In genomic region chr3:23580337-23580736, GRCh38 we compare ENCODE assay signal across 18 cellular contexts.
DNase-seq lines count a peak whose midpoint lies in the region; ATAC-seq, FAIRE-seq and TF ChIP-seq lines count a peak whose summit lies in the region.
"Had no signal": no experiment of that assay in that cellular context is flagged by ENCODE, and none has a peak within 500 bp of the region (broad histone marks: within the 10 kb centered on the region; RNA-seq: fewer than 3 reads in every experiment).

No MANE protein-coding gene starts in this region.

- no peaks in the 10 kb centered on the region for H3K4me1 Mint-ChIP-seq in nephron progenitor cell
- no peaks in the 10 kb centered on the region for H3K4me1 Mint-ChIP-seq in activated CD4-positive, alpha-beta memory T cell treated with anti-CD3 and anti-CD28 coated beads, Interleukin-2, amount 10 ng/mL, durations not matched to agents 7 days and 5 days
- H3K4me1 Mint-ChIP-seq: memory B cell, nephron had no signal

- peak; percentile 52 for DNase-seq in GM04504 (ENCODE audit: low read depth)
- DNase-seq in NCI-H226 = peak; percentile 76
- peak; percentile 88 for DNase-seq in bronchial epithelial cell (ENCODE audit: low read depth)
- DNase-seq in gastrocnemius medialis = no peak
- DNase-seq in nephron progenitor cell = no peak
- no peak for DNase-seq in activated T-cell treated with anti-CD3 and anti-CD28 coated beads, Interleukin-2, amount 50 U/mL, for 1 hour
- DNase-seq in activated CD4-positive, alpha-beta memory T cell treated with anti-CD3 and anti-CD28 coated beads, Interleukin-2, amount 10 ng/mL, durations not matched to agents 7 days and 5 days = no peak
- DNase-seq: activated CD4-positive, alpha-beta T cell treated with anti-CD3 and anti-CD28 coated beads for 4 hours; activated CD8-positive, alpha-beta memory T cell treated with anti-CD3 and anti-CD28 coated beads, Interleukin-2, amount 50 U/mL, for 4 hours; activated naive CD4-positive, alpha-beta T cell; heart right ventricle; NCI-H187; NCI-H524 treated with DMSO at 0.1 percent for 48 hours; T-helper 9 cell had no signal

- H3K27me3 Mint-ChIP-seq in nephron progenitor cell (ENCODE audit: low read depth, poor library complexity) = peaks cover 3% of the 10 kb centered on the region
- no peaks in the 10 kb centered on the region for H3K27me3 Mint-ChIP-seq in activated CD4-positive, alpha-beta memory T cell treated with anti-CD3 and anti-CD28 coated beads, Interleukin-2, amount 10 ng/mL, durations not matched to agents 7 days and 5 days
- H3K27me3 Mint-ChIP-seq: dendritic cell treated with granulocyte-macrophage colony-stimulating factor and Interleukin-4, amounts not matched to agents 40 ng/mL and 50 ng/mL, for 4 days; memory B cell; progenitor cell of endocrine pancreas had no signal

- H3K4me3 ChIP-seq in bronchial epithelial cell (ENCODE audit: low read depth, low read length) (no peak overlapping the region), gastrocnemius medialis (no peak overlapping the region)
- H3K4me3 ChIP-seq: heart right ventricle had no signal

- peak; percentile 42 to 87 for ATAC-seq in gastrocnemius medialis
- ATAC-seq: heart right ventricle had no signal

- peaks cover 34% of the 10 kb centered on the region for H3K9me3 Mint-ChIP-seq in nephron progenitor cell
- H3K9me3 Mint-ChIP-seq in activated CD4-positive, alpha-beta memory T cell treated with anti-CD3 and anti-CD28 coated beads, Interleukin-2, amount 10 ng/mL, durations not matched to agents 7 days and 5 days = no peaks in the 10 kb centered on the region
- H3K9me3 Mint-ChIP-seq: dendritic cell treated with granulocyte-macrophage colony-stimulating factor and Interleukin-4, amounts not matched to agents 40 ng/mL and 50 ng/mL, for 4 days had no signal

- H3K4me3 Mint-ChIP-seq in nephron progenitor cell = no peak overlapping the region
- H3K4me3 Mint-ChIP-seq in activated CD4-positive, alpha-beta memory T cell treated with anti-CD3 and anti-CD28 coated beads, Interleukin-2, amount 10 ng/mL, durations not matched to agents 7 days and 5 days = no peak overlapping the region
- H3K4me3 Mint-ChIP-seq: dendritic cell treated with granulocyte-macrophage colony-stimulating factor and Interleukin-4, amounts not matched to agents 40 ng/mL and 50 ng/mL, for 4 days; memory B cell; nephron had no signal

- POLR2A ChIA-PET in activated CD4-positive, alpha-beta memory T cell treated with anti-CD3 and anti-CD28 coated beads, Interleukin-2, amount 10 ng/mL, durations not matched to agents 7 days and 5 days (lab: Charles Lee) = no interaction called here

- intact Hi-C loops in gastrocnemius medialis (cut with DNase I; ENCODE audit: low total_unique reads) = no loop called here

- in situ Hi-C loops in gastrocnemius medialis (cut with MboI; ENCODE audit: low sequenced_read_pairs in 4 of 4) = no loop called here

- TF ChIP-seq CTCF in bronchial epithelial cell (IDR thresholded peaks at IDR 0.05; ENCODE audit: insufficient read depth, low read length, severe bottlenecking) (no peak), gastrocnemius medialis (IDR thresholded peaks at IDR 0.05 in 4 of 5, conservative IDR thresholded peaks at IDR 0.05 in 1 of 5) (no peak), nephron progenitor cell (IDR thresholded peaks at IDR 0.05) (no peak)

- FAIRE-seq in bronchial epithelial cell (lab: Jason Lieb, UNC) = no peak

- H3K27ac Mint-ChIP-seq in nephron progenitor cell = no peak overlapping the region
- no peak overlapping the region for H3K27ac Mint-ChIP-seq in activated CD4-positive, alpha-beta memory T cell treated with anti-CD3 and anti-CD28 coated beads, Interleukin-2, amount 10 ng/mL, durations not matched to agents 7 days and 5 days
- H3K27ac Mint-ChIP-seq: dendritic cell treated with granulocyte-macrophage colony-stimulating factor and Interleukin-4, amounts not matched to agents 40 ng/mL and 50 ng/mL, for 4 days; memory B cell; nephron; progenitor cell of endocrine pancreas had no signal

- no peaks in the 10 kb centered on the region for H3K27me3 ChIP-seq in bronchial epithelial cell (ENCODE audit: control insufficient read depth, insufficient read depth, low read length)
- H3K27me3 ChIP-seq in gastrocnemius medialis = no peaks in the 10 kb centered on the region
- H3K27me3 ChIP-seq: heart right ventricle had no signal

- TF ChIP-seq POLR2A in gastrocnemius medialis (IDR thresholded peaks at IDR 0.05) = no peak

- H3K36me3 ChIP-seq in bronchial epithelial cell (ENCODE audit: control insufficient read depth, insufficient read depth, low read length) (no peaks in the 10 kb centered on the region), gastrocnemius medialis (no peaks in the 10 kb centered on the region)
- H3K36me3 ChIP-seq: heart right ventricle had no signal

- peak overlapping the region in 1 of 4 donors; percentile 9 for H3K27ac ChIP-seq in gastrocnemius medialis
- H3K27ac ChIP-seq: heart right ventricle had no signal

- CTCF ChIA-PET in activated CD4-positive, alpha-beta memory T cell treated with anti-CD3 and anti-CD28 coated beads, Interleukin-2, amount 10 ng/mL, durations not matched to agents 7 days and 5 days (lab: Charles Lee) = no interaction called here

- peaks cover 16% of the 10 kb centered on the region for H3K36me3 Mint-ChIP-seq in nephron progenitor cell (ENCODE audit: low read depth)
- H3K36me3 Mint-ChIP-seq in activated CD4-positive, alpha-beta memory T cell treated with anti-CD3 and anti-CD28 coated beads, Interleukin-2, amount 10 ng/mL, durations not matched to agents 7 days and 5 days (ENCODE audit: low read depth) = no peaks in the 10 kb centered on the region

- no peaks in the 10 kb centered on the region for H3K9me3 ChIP-seq in gastrocnemius medialis

- H3K4me1 ChIP-seq in gastrocnemius medialis = no peaks in the 10 kb centered on the region
- H3K4me1 ChIP-seq: heart right ventricle had no signal

Comparison
In these comparisons a context has a peak if more than half of its experiments do, and no peak if none do; other contexts are left out.
1. DNase-seq: peak in GM04504 (single experiment), NCI-H226 (single experiment) and bronchial epithelial cell (single experiment); none in gastrocnemius medialis (0 of 2), nephron progenitor cell (single experiment), activated T-cell treated with anti-CD3 and anti-CD28 coated beads, Interleukin-2, amount 50 U/mL, for 1 hour (single experiment) and activated CD4-positive, alpha-beta memory T cell treated with anti-CD3 and anti-CD28 coated beads, Interleukin-2, amount 10 ng/mL, durations not matched to agents 7 days and 5 days (single experiment).